ENCODE assay signal across 21 cellular contexts in genomic region chr4:67933038-67933437, GRCh38. TPM values are rescaled to one million over a fixed set of nuclear protein-coding genes. Genes with fewer than 3 reads are reported as not detected.
"Had no signal": no experiment of that assay in that cellular context is flagged by ENCODE, and none has a peak within 500 bp of the region (broad histone marks: within the 10 kb centered on the region; RNA-seq: fewer than 3 reads in every experiment).

No MANE protein-coding gene starts in this region.

- H3K4me1 ChIP-seq: SJSA1 had no signal

- FAIRE-seq: RCC 7860 had no signal

- H3K9me3 ChIP-seq: MG63, SJSA1 had no signal

- DNase-seq: KBM-7, MG63, NCI-H1092, NCI-H1105 treated with DMSO at 0.1 percent for 48 hours, NCI-H1417 treated with DMSO at 0.1 percent for 48 hours, NCI-H1694 treated with DMSO at 0.1 percent for 48 hours, NCI-H1930, NCI-H2081, NCI-H2171, NCI-H446, NCI-H510A, NCI-H524 treated with DMSO at 0.1 percent for 48 hours, NCI-H69, NCI-H774, Right ventricle myocardium superior, SIG-M5 had no signal

- H3K4me3 ChIP-seq: MG63, SJSA1, SK-N-MC had no signal

- H3K27me3 ChIP-seq: MG63, SJSA1 had no signal

- H3K27ac ChIP-seq: SJSA1, SK-N-MC had no signal

- H3K36me3 ChIP-seq: MG63, SJSA1 had no signal

RNA-seq across cellular contexts. Expression of gene TMPRSS11A, which starts 30.3 kb away (rescaled TPM):
- total RNA-seq: HT-29, LHCN-M2, Right ventricle myocardium superior, SJSA1 had no signal

RNA-seq across cellular contexts. Expression of gene TMPRSS11D, which starts 49.2 kb away (rescaled TPM):
- total RNA-seq: HT-29, LHCN-M2, Right ventricle myocardium superior, SJSA1 had no signal
